In genomic region chr12:4816776-4817530, GRCh38 we compare ENCODE assay signal across 21 cellular contexts.
"Had no signal": no experiment of that assay in that cellular context is flagged by ENCODE, and none has a peak within 500 bp of the region (broad histone marks: within the 10 kb centered on the region; RNA-seq: fewer than 3 reads in every experiment).

No MANE protein-coding gene starts in this region.

- H3K9me3 ChIP-seq: gastroesophageal sphincter, pancreas, stomach had no signal

- H3K27ac Mint-ChIP-seq: activated B cell treated with CpG ODN at 0.5 μM for 24 hours; activated CD8-positive, alpha-beta T cell treated with anti-CD3 and anti-CD28 coated beads for 36 hours; activated naive CD4-positive, alpha-beta T cell treated with anti-CD3 and anti-CD28 coated beads, Interleukin-2, amount 50 U/mL, for 72 hours; activated T-cell treated with anti-CD3 and anti-CD28 coated beads, Interleukin-2, amount 50 U/mL, for 72 hours; dendritic cell treated with granulocyte-macrophage colony-stimulating factor and Interleukin-4, amounts not matched to agents 40 ng/mL and 50 ng/mL, for 4 days had no signal

- H3K36me3 ChIP-seq: gastroesophageal sphincter, pancreas, stomach had no signal

- H3K27me3 Mint-ChIP-seq: activated CD8-positive, alpha-beta T cell treated with anti-CD3 and anti-CD28 coated beads for 36 hours had no signal

- H3K27ac ChIP-seq: hepatocyte, pancreas, stomach had no signal

- H3K4me2 ChIP-seq: hepatocyte had no signal

- H3K27me3 ChIP-seq: pancreas had no signal

- H2AFZ ChIP-seq: hepatocyte had no signal

- H3K4me3 Mint-ChIP-seq: activated B cell treated with CpG ODN at 0.5 μM for 24 hours; activated CD8-positive, alpha-beta T cell treated with anti-CD3 and anti-CD28 coated beads for 36 hours; dendritic cell treated with granulocyte-macrophage colony-stimulating factor and Interleukin-4, amounts not matched to agents 40 ng/mL and 50 ng/mL, for 4 days had no signal

- H3K9me3 Mint-ChIP-seq: activated B cell treated with CpG ODN at 0.5 μM for 24 hours; activated CD8-positive, alpha-beta T cell treated with anti-CD3 and anti-CD28 coated beads for 36 hours; activated naive CD4-positive, alpha-beta T cell treated with anti-CD3 and anti-CD28 coated beads, Interleukin-2, amount 50 U/mL, for 72 hours; activated T-cell treated with anti-CD3 and anti-CD28 coated beads, Interleukin-2, amount 50 U/mL, for 72 hours; dendritic cell treated with granulocyte-macrophage colony-stimulating factor and Interleukin-4, amounts not matched to agents 40 ng/mL and 50 ng/mL, for 4 days; effector memory CD8-positive, alpha-beta T cell; naive B cell had no signal

- H3K79me2 ChIP-seq: hepatocyte had no signal

- DNase-seq: activated B cell treated with CpG ODN at 0.5 μM for 24 hours; activated CD4-positive, alpha-beta T cell treated with anti-CD3 and anti-CD28 coated beads for 48 hours; activated CD8-positive, alpha-beta memory T cell treated with anti-CD3 and anti-CD28 coated beads, Interleukin-2, amount 50 U/mL, for 4 hours; activated CD8-positive, alpha-beta T cell treated with anti-CD3 and anti-CD28 coated beads for 36 hours; activated gamma-delta T cell; activated T-cell treated with anti-CD3 and anti-CD28 coated beads, Interleukin-2, amount 50 U/mL, for 72 hours; central memory CD4-positive, alpha-beta T cell; effector memory CD8-positive, alpha-beta T cell; erythroblast; islet precursor cell; naive B cell; pancreas; stimulated activated CD4-positive, alpha-beta T cell treated with anti-CD3 and anti-CD28 coated beads, Interleukin-12 subunit alpha, Interleukin-12 subunit beta, amount 100 ng/mL, for 4 hours; stimulated activated CD4-positive, alpha-beta T cell treated with anti-CD3 and anti-CD28 coated beads, Interleukin-2, amount 100 ng/mL, for 24 hours; stomach; T-helper 17 cell had no signal

- H3K36me3 Mint-ChIP-seq: activated naive CD4-positive, alpha-beta T cell treated with anti-CD3 and anti-CD28 coated beads, Interleukin-2, amount 50 U/mL, for 72 hours; naive B cell had no signal

- H3K4me3 ChIP-seq: gastroesophageal sphincter, hepatocyte, pancreas, stomach had no signal

- ATAC-seq: activated naive CD4-positive, alpha-beta T cell treated with anti-CD3 and anti-CD28 coated beads, Interleukin-2, amount 50 U/mL, for 72 hours; activated T-cell treated with anti-CD3 and anti-CD28 coated beads, Interleukin-2, amount 50 U/mL, for 72 hours; effector memory CD8-positive, alpha-beta T cell; gastroesophageal sphincter; left lobe of liver; T-helper 17 cell had no signal

- H3K4me1 ChIP-seq: pancreas, stomach had no signal
